Comparison of ENCODE assay signal across 8 cellular contexts in genomic region chrX:80808160-80808735, GRCh38.
DNase-seq lines count a peak whose midpoint lies in the region; ATAC-seq lines count a peak whose summit lies in the region.

No MANE protein-coding gene starts in this region.

- peaks cover 8 to 37% (median 19%) of the 10 kb centered on the region in 10 experiments; a peak in 18 of 20 replicates for H3K4me1 ChIP-seq in BLaER1 treated with 17β-estradiol and CSF1 and Interleukin-3, amounts not matched to agents 10 nM and 100 nM

- H4K20me1 ChIP-seq in BLaER1 treated with 17β-estradiol and CSF1 and Interleukin-3, amounts not matched to agents 10 nM and 100 nM = peaks cover 0 to 15% (median 0%) of the 10 kb centered on the region in 11 experiments; a peak in 6 of 22 replicates

- ATAC-seq in GM19372 (IDR thresholded peaks at IDR 0.05; ENCODE audit: low read depth, unreplicated experiment) = peak; percentile 53
- peak; percentile 64 for ATAC-seq in HG03457 (IDR thresholded peaks at IDR 0.05; ENCODE audit: unreplicated experiment)

- H3K27me3 ChIP-seq in BLaER1 treated with 17β-estradiol and CSF1 and Interleukin-3, amounts not matched to agents 10 nM and 100 nM = peaks cover 17 to 69% (median 48%) of the 10 kb centered on the region in 11 experiments; a peak in 21 of 22 replicates

- no peaks in the 10 kb centered on the region for H3K9me3 ChIP-seq in BLaER1 treated with 17β-estradiol and CSF1 and Interleukin-3, amounts not matched to agents 10 nM and 100 nM (replicated peaks in 1 of 11)

- DNase-seq in NCI-H82 treated with DMSO at 0.1 percent for 48 hours (lab: John Stamatoyannopoulos, UW; ENCODE audit: unreplicated experiment) (peak; percentile 57), medulla oblongata (ENCODE audit: extremely low spot score) (peak; percentile 90)
- peak; percentile 44 for DNase-seq in activated CD8-positive, alpha-beta memory T cell treated with anti-CD3 and anti-CD28 coated beads for 1 hour (ENCODE audit: extremely low read depth in 1 of 2, low read depth in 1 of 2)
- peak; percentile 60 for DNase-seq in effector CD8-positive, alpha-beta T cell (lab: John Stamatoyannopoulos, UW)
- peak; percentile 52 for DNase-seq in stimulated activated CD8-positive, alpha-beta memory T cell treated with anti-CD3 and anti-CD28 coated beads, Interleukin-12 subunit alpha, Interleukin-12 subunit beta, amount 100 ng/mL, for 4 hours (ENCODE audit: low read depth)

- H3K27ac ChIP-seq in BLaER1 treated with 17β-estradiol and CSF1 and Interleukin-3, amounts not matched to agents 10 nM and 100 nM = peak overlapping the region; percentile 53 to 78 (median 70); a peak in 21 of 22 replicates

- 0 out of 22 replicates have a peak, but pooled peaks cover 0 to 4% (median 0%) of the 10 kb centered on the region in 11 experiments for H3K36me3 ChIP-seq in BLaER1 treated with 17β-estradiol and CSF1 and Interleukin-3, amounts not matched to agents 10 nM and 100 nM

- H3K9ac ChIP-seq in BLaER1 treated with 17β-estradiol and CSF1 and Interleukin-3, amounts not matched to agents 10 nM and 100 nM = peak overlapping the region; percentile 70 to 86 (median 78)

- H3K4me3 ChIP-seq in BLaER1 treated with 17β-estradiol and CSF1 and Interleukin-3, amounts not matched to agents 10 nM and 100 nM = peak overlapping the region; percentile 69 to 81 (median 74)

- peak overlapping the region in 9 of 11 experiments; percentile 29 to 74 (median 66); a peak in 14 of 22 replicates for H3K4me2 ChIP-seq in BLaER1 treated with 17β-estradiol and CSF1 and Interleukin-3, amounts not matched to agents 10 nM and 100 nM

Comparison
In these comparisons a context has a peak if more than half of its experiments do, and no peak if none do; other contexts are left out.
1. Peak in every context shown above with its lines: DNase-seq, ATAC-seq, H3K4me3 ChIP-seq and H3K27ac ChIP-seq.